8 cellular contexts compared by ENCODE assay signal in the genomic region with DNA sequence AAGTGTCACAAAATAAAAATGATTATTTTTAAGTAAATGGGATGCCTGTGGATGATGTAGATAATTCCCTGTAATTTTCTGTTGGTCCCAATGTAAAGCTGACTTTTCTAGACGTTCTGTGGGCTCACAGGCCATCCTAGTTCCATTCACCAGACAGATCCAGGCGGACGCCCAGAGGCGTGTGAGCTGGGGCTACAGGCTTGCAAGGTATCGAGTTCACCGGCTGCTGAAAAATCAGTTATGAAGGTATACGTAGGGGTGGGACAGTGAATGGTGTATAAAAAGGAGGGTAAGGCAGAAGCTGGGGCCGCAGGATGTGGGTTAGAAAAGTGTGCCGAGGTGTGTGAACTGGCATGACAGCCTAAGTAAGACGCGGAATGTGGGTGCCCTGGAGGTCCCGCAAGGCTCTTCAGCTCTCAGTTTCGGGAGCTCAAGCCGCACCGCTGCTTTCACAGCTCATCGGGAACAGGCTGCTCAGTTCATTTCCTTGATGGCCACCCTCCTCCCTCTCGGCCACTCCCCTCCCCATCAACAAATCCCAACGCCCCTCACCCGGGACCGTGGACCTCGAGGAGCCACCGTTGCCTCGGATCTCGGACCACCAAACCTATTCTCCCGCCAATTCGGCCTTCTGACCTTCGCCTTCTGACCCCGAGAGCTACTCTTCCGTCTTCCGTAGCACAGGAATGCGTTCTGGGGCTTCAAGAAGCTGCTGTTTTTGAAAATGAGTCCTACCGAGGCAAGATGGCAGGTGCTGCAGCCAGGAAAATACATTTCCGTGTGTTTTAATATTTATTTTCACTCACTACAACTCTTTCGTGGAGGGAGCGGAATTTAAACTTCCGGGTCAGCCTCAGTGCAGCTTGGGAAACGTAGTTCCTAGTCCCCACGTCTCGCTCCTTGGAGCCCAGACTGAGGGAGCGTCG. TPM values are rescaled to one million over a fixed set of nuclear protein-coding genes. Genes with fewer than 3 reads are reported as not detected.
A peak's percentile ranks its signal among the peaks of the same experiment; 100 is the strongest.
DNase-seq lines count a peak whose midpoint lies in the region; ATAC-seq and TF ChIP-seq lines count a peak whose summit lies in the region.

A gene with protein sequence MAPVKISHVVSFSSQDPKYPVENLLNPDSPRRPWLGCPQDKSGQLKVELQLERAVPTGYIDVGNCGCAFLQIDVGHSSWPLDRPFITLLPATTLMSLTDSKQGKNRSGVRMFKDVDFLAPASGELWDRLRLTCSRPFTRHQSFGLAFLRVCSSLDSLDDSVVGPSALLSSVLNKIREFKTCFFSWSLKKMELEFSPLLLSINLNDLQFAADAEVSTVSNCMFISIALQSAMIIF (minus strand): TSS at position 782 of the 926 bp plus-strand sequence. CDS start 5,241 bp downstream, outside the sequence.

- CTCF ChIA-PET in Calu3 (lab: Charles Lee): interaction anchor here (0.6 to 1.5 kb wide), 5 partner anchors 11 to 235 kb away, joined by 3 to 5 read pairs (median 3); no protein-coding TSS in a partner anchor

- H3K27me3 Mint-ChIP-seq in Calu3 (ENCODE audit: unreplicated experiment): no peaks in the 10 kb centered on the region
- H3K27me3 Mint-ChIP-seq in stimulated activated naive B cell treated with anti-CD40 and anti-IgM and Interleukin-4, amounts not matched to agents 10 μg/mL and 1 μg/mL and 100 μg/mL, for 72 hours: no peaks in the 10 kb centered on the region

- H3K27ac ChIP-seq in muscle layer of colon (ENCODE audit: low read depth, low read length): peak within 1 kb of the TSS; percentile 96

- H3K27me3 ChIP-seq in muscle layer of colon (ENCODE audit: control insufficient read depth in 1 of 2, insufficient read depth in 2 of 2, low read length in 2 of 2): no peaks in the 10 kb centered on the region

- H3K4me1 ChIP-seq in muscle layer of colon (ENCODE audit: insufficient read depth, low read length): peaks cover 21% of the 10 kb centered on the region

- H3K36me3 Mint-ChIP-seq in Calu3 (ENCODE audit: insufficient read depth, unreplicated experiment): peaks cover 27% of the 10 kb centered on the region
- H3K36me3 Mint-ChIP-seq in stimulated activated naive B cell treated with anti-CD40 and anti-IgM and Interleukin-4, amounts not matched to agents 10 μg/mL and 1 μg/mL and 100 μg/mL, for 72 hours: peaks cover 23 to 26% of the 10 kb centered on the region in 2 donors

- peak within 1 kb of the TSS; percentile 95 for H3K27ac Mint-ChIP-seq in Calu3 (ENCODE audit: unreplicated experiment)
- H3K27ac Mint-ChIP-seq in stimulated activated naive B cell treated with anti-CD40 and anti-IgM and Interleukin-4, amounts not matched to agents 10 μg/mL and 1 μg/mL and 100 μg/mL, for 72 hours: peak within 1 kb of the TSS; percentile 100

- peak; percentile 75 to 77 for ATAC-seq in stimulated activated naive B cell treated with anti-CD40 and anti-IgM and Interleukin-4, amounts not matched to agents 10 μg/mL and 1 μg/mL and 100 μg/mL, for 72 hours (replicated peaks)

- intact Hi-C loops in Calu3 (cut with micrococcal nuclease; ENCODE audit: unreplicated experiment): no loop called here

- H3K36me3 ChIP-seq in muscle layer of colon (ENCODE audit: insufficient read depth, low read length): no peaks in the 10 kb centered on the region

- H3K4me3 Mint-ChIP-seq in Calu3 (ENCODE audit: low read depth, unreplicated experiment): peak within 1 kb of the TSS; percentile 88
- peak within 1 kb of the TSS; percentile 92 to 96 for H3K4me3 Mint-ChIP-seq in stimulated activated naive B cell treated with anti-CD40 and anti-IgM and Interleukin-4, amounts not matched to agents 10 μg/mL and 1 μg/mL and 100 μg/mL, for 72 hours

- H3K4me1 Mint-ChIP-seq in Calu3 (ENCODE audit: low read depth, unreplicated experiment): peaks cover 22% of the 10 kb centered on the region
- H3K4me1 Mint-ChIP-seq in stimulated activated naive B cell treated with anti-CD40 and anti-IgM and Interleukin-4, amounts not matched to agents 10 μg/mL and 1 μg/mL and 100 μg/mL, for 72 hours: peaks cover 21 to 37% of the 10 kb centered on the region in 2 donors

- no peaks in the 10 kb centered on the region for H3K9me3 Mint-ChIP-seq in Calu3 (ENCODE audit: low read depth, unreplicated experiment)
- no peaks in the 10 kb centered on the region for H3K9me3 Mint-ChIP-seq in stimulated activated naive B cell treated with anti-CD40 and anti-IgM and Interleukin-4, amounts not matched to agents 10 μg/mL and 1 μg/mL and 100 μg/mL, for 72 hours

- BruUV-seq in Calu3 (replicated peaks; lab: Mats Ljungman, UMichigan): TSS peak; percentile 62

- DNase-seq in Calu3 (peak; percentile 70), GM20000 (ENCODE audit: low spot score) (peak; percentile 77), HPDE6-E6E7 (ENCODE audit: extremely low spot score) (peak; percentile 89), NCI-H82 treated with DMSO at 0.1 percent for 48 hours (lab: John Stamatoyannopoulos, UW; ENCODE audit: unreplicated experiment) (peak; percentile 92), epithelial cell of esophagus (ENCODE audit: low read depth) (peak; percentile 89)
- DNase-seq in activated CD8-positive, alpha-beta memory T cell treated with anti-CD3 and anti-CD28 coated beads for 48 hours (ENCODE audit: low read depth in 2 of 3, low spot score in 2 of 3): peak; percentile 44 to 58 (median 54)
- DNase-seq in stimulated activated naive B cell treated with anti-CD40 and anti-IgM and Interleukin-4, amounts not matched to agents 10 μg/mL and 1 μg/mL and 100 μg/mL, for 72 hours: no peak

- H3K9ac ChIP-seq in muscle layer of colon (ENCODE audit: low read length): peak within 1 kb of the TSS; percentile 77

- no peaks in the 10 kb centered on the region for H3K9me3 ChIP-seq in muscle layer of colon (ENCODE audit: low read length)

- H3K4me3 ChIP-seq in epithelial cell of esophagus (ENCODE audit: low read length) (peak within 1 kb of the TSS; percentile 100), muscle layer of colon (ENCODE audit: low read depth in 1 of 2, low read length in 2 of 2) (peak within 1 kb of the TSS; percentile 96)

- TF ChIP-seq CTCF in Calu3 (IDR thresholded peaks at IDR 0.05; ENCODE audit: unreplicated experiment): no peak
- TF ChIP-seq CTCF in GM20000 (IDR thresholded peaks at IDR 0.05; ENCODE audit: extremely low read depth, missing control alignments): no peak
- no peak for TF ChIP-seq CTCF in epithelial cell of esophagus (IDR thresholded peaks at IDR 0.05; ENCODE audit: insufficient read depth, low read depth, low read length, missing control alignments)

RNA-seq across cellular contexts. Expression of the gene that starts here (rescaled TPM):
- total RNA-seq in Calu3 (2022): 18.5 and 20.4 TPM in 2 replicates
